In genomic region chr2:13666582-13667414, GRCh38 we compare ENCODE assay signal across 1 cellular context.
TF ChIP-seq lines count a peak whose summit lies in the region.

No MANE protein-coding gene starts in this region.

TF ChIP-seq in GM12878, 131 proteins besides CTCF, POLR2A, EP300 and RAD21 (continued from another document and continues in another):
- TF ChIP-seq, protein P1, sequence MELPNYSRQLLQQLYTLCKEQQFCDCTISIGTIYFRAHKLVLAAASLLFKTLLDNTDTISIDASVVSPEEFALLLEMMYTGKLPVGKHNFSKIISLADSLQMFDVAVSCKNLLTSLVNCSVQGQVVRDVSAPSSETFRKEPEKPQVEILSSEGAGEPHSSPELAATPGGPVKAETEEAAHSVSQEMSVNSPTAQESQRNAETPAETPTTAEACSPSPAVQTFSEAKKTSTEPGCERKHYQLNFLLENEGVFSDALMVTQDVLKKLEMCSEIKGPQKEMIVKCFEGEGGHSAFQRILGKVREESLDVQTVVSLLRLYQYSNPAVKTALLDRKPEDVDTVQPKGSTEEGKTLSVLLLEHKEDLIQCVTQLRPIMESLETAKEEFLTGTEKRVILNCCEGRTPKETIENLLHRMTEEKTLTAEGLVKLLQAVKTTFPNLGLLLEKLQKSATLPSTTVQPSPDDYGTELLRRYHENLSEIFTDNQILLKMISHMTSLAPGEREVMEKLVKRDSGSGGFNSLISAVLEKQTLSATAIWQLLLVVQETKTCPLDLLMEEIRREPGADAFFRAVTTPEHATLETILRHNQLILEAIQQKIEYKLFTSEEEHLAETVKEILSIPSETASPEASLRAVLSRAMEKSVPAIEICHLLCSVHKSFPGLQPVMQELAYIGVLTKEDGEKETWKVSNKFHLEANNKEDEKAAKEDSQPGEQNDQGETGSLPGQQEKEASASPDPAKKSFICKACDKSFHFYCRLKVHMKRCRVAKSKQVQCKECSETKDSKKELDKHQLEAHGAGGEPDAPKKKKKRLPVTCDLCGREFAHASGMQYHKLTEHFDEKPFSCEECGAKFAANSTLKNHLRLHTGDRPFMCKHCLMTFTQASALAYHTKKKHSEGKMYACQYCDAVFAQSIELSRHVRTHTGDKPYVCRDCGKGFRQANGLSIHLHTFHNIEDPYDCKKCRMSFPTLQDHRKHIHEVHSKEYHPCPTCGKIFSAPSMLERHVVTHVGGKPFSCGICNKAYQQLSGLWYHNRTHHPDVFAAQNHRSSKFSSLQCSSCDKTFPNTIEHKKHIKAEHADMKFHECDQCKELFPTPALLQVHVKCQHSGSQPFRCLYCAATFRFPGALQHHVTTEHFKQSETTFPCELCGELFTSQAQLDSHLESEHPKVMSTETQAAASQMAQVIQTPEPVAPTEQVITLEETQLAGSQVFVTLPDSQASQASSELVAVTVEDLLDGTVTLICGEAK (IDR thresholded peaks at IDR 0.05; ENCODE audit: borderline replicate concordance) = no peak
- no peak for TF ChIP-seq ZNF274 (IDR thresholded peaks at IDR 0.05; ENCODE audit: insufficient read depth, insufficient read length)
- TF ChIP-seq BCL11A (IDR thresholded peaks at IDR 0.05; ENCODE audit: low read depth, low read length) = no peak
- no peak for TF ChIP-seq USF2 (IDR thresholded peaks at IDR 0.05; ENCODE audit: borderline replicate concordance, low read depth, low read length)
- no peak for TF ChIP-seq PRDM15 (CRISPR knock-in tag; IDR thresholded peaks at IDR 0.05)
- TF ChIP-seq SRF (IDR thresholded peaks at IDR 0.05; ENCODE audit: low read depth in 2 of 2, low read length in 2 of 2) = no peak
- no peak for TF ChIP-seq HSF1 (IDR thresholded peaks at IDR 0.05; ENCODE audit: low read depth, low read length)
- 0 out of 2 replicates have a peak, but pooled peaks have one; percentile 18 for TF ChIP-seq PAX5 (IDR thresholded peaks at IDR 0.05; ENCODE audit: borderline replicate concordance, low read depth, low read length)
- no peak for TF ChIP-seq NR2C2 (IDR thresholded peaks at IDR 0.05; ENCODE audit: borderline replicate concordance, control insufficient read depth, insufficient read length, low read depth)
- TF ChIP-seq SUZ12 (IDR thresholded peaks at IDR 0.05; ENCODE audit: unreplicated experiment) = no peak
- no peak for TF ChIP-seq EED (IDR thresholded peaks at IDR 0.05; ENCODE audit: low read depth)
- peak; percentile 70 to 84; a peak in 3 of 4 replicates for TF ChIP-seq IKZF2 (IDR thresholded peaks at IDR 0.05)
- TF ChIP-seq CBX5 (IDR thresholded peaks at IDR 0.05; ENCODE audit: low read depth) = no peak
- no peak for TF ChIP-seq SMC3 (IDR thresholded peaks at IDR 0.05; ENCODE audit: borderline replicate concordance, low read length)
- TF ChIP-seq, protein P2, sequence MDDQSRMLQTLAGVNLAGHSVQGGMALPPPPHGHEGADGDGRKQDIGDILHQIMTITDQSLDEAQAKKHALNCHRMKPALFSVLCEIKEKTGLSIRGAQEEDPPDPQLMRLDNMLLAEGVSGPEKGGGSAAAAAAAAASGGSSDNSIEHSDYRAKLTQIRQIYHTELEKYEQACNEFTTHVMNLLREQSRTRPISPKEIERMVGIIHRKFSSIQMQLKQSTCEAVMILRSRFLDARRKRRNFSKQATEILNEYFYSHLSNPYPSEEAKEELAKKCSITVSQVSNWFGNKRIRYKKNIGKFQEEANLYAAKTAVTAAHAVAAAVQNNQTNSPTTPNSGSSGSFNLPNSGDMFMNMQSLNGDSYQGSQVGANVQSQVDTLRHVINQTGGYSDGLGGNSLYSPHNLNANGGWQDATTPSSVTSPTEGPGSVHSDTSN (IDR thresholded peaks at IDR 0.05; ENCODE audit: insufficient replicate concordance, low read depth, low read length) = no peak
- TF ChIP-seq ZNF384 (IDR thresholded peaks at IDR 0.05; ENCODE audit: borderline replicate concordance, low read depth, low read length) = no peak
- no peak for TF ChIP-seq ZNF622 (IDR thresholded peaks at IDR 0.05)
- no peak for TF ChIP-seq NRF1 (conservative IDR thresholded peaks at IDR 0.05; ENCODE audit: low read depth, low read length)
- no peak for TF ChIP-seq ZBED1 (IDR thresholded peaks at IDR 0.05; ENCODE audit: borderline replicate concordance)
- no peak for TF ChIP-seq SIX5 (IDR thresholded peaks at IDR 0.05; ENCODE audit: low read depth, low read length, severe bottlenecking)
- TF ChIP-seq CHD4 (IDR thresholded peaks at IDR 0.05) = no peak
- no peak for TF ChIP-seq TAF1 (IDR thresholded peaks at IDR 0.05; ENCODE audit: borderline replicate concordance, low read depth, low read length)
- TF ChIP-seq, protein P3, sequence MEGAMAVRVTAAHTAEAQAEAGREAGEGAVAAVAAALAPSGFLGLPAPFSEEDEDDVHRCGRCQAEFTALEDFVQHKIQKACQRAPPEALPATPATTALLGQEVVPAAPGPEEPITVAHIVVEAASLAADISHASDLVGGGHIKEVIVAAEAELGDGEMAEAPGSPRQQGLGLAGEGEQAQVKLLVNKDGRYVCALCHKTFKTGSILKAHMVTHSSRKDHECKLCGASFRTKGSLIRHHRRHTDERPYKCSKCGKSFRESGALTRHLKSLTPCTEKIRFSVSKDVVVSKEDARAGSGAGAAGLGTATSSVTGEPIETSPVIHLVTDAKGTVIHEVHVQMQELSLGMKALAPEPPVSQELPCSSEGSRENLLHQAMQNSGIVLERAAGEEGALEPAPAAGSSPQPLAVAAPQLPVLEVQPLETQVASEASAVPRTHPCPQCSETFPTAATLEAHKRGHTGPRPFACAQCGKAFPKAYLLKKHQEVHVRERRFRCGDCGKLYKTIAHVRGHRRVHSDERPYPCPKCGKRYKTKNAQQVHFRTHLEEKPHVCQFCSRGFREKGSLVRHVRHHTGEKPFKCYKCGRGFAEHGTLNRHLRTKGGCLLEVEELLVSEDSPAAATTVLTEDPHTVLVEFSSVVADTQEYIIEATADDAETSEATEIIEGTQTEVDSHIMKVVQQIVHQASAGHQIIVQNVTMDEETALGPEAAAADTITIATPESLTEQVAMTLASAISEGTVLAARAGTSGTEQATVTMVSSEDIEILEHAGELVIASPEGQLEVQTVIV (IDR thresholded peaks at IDR 0.05; ENCODE audit: borderline replicate concordance, partially characterized antibody) = no peak
- no peak for TF ChIP-seq ZBTB33 (IDR thresholded peaks at IDR 0.05)
- peak; percentile 66 for TF ChIP-seq IKZF1 (conservative IDR thresholded peaks at IDR 0.05)
- TF ChIP-seq LARP7 (IDR thresholded peaks at IDR 0.05) = no peak
- TF ChIP-seq RB1 (IDR thresholded peaks at IDR 0.05; ENCODE audit: borderline replicate concordance) = no peak
- TF ChIP-seq ZNF687 (IDR thresholded peaks at IDR 0.05) = peak; percentile 61; the same call in 1 of the 2 replicates
- peak; percentile 76 for TF ChIP-seq ATF7 (IDR thresholded peaks at IDR 0.05; ENCODE audit: low read depth)
- TF ChIP-seq MXI1 (IDR thresholded peaks at IDR 0.05; ENCODE audit: low read depth, low read length) = no peak
- TF ChIP-seq ETV6 (conservative IDR thresholded peaks at IDR 0.05 in 1 of 2, IDR thresholded peaks at IDR 0.05 in 1 of 2; ENCODE audit: borderline replicate concordance in 1 of 2, low read depth in 1 of 2) = no peak
- TF ChIP-seq, protein P4, sequence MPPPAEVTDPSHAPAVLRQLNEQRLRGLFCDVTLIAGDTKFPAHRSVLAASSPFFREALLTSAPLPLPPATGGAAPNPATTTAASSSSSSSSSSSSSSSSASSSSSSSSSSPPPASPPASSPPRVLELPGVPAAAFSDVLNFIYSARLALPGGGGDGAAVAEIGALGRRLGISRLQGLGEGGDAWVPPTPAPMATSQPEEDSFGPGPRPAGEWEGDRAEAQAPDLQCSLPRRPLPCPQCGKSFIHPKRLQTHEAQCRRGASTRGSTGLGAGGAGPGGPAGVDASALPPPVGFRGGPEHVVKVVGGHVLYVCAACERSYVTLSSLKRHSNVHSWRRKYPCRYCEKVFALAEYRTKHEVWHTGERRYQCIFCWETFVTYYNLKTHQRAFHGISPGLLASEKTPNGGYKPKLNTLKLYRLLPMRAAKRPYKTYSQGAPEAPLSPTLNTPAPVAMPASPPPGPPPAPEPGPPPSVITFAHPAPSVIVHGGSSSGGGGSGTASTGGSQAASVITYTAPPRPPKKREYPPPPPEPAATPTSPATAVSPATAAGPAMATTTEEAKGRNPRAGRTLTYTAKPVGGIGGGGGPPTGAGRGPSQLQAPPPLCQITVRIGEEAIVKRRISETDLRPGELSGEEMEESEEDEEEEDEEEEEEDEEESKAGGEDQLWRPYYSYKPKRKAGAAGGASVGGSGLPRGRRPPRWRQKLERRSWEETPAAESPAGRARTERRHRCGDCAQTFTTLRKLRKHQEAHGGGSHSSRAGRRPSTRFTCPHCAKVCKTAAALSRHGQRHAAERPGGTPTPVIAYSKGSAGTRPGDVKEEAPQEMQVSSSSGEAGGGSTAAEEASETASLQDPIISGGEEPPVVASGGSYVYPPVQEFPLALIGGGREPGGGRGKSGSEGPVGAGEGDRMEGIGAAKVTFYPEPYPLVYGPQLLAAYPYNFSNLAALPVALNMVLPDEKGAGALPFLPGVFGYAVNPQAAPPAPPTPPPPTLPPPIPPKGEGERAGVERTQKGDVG (CRISPR knock-in tag; IDR thresholded peaks at IDR 0.05) = no peak
- no peak for TF ChIP-seq NFYA (IDR thresholded peaks at IDR 0.05; ENCODE audit: borderline replicate concordance, low read depth, low read length)
